In genomic region chr22:41047741-41048140, GRCh38 we compare ENCODE assay signal across 2 cellular contexts.
A peak's percentile ranks its signal among the peaks of the same experiment; 100 is the strongest.
TF ChIP-seq lines count a peak whose summit lies in the region.

No MANE protein-coding gene starts in this region.

TF ChIP-seq in HEK293, 187 proteins besides CTCF, POLR2A, EP300 and RAD21:
- no peak for TF ChIP-seq SCRT1 (tag by site-specific recombination; IDR thresholded peaks at IDR 0.05; ENCODE audit: borderline replicate concordance)
- peak; percentile 45; the same call in 1 of the 2 replicates for TF ChIP-seq PRDM1 (tag by site-specific recombination; IDR thresholded peaks at IDR 0.05)

TF ChIP-seq in K562, 482 proteins besides CTCF, POLR2A, EP300 and RAD21 (continued from another document):
- no peak for TF ChIP-seq MCM3 (IDR thresholded peaks at IDR 0.05)
- TF ChIP-seq ILF3 (IDR thresholded peaks at IDR 0.05; ENCODE audit: borderline replicate concordance) = no peak
- no peak for TF ChIP-seq IRF1 (CRISPR knock-in tag; IDR thresholded peaks at IDR 0.05; ENCODE audit: borderline replicate concordance)
- TF ChIP-seq ZNF583 (CRISPR knock-in tag; IDR thresholded peaks at IDR 0.05) = no peak
- no peak for TF ChIP-seq HNRNPK (IDR thresholded peaks at IDR 0.05; ENCODE audit: low read depth, low read length, poor library complexity, severe bottlenecking)
- no peak for TF ChIP-seq SMC3 (conservative IDR thresholded peaks at IDR 0.05; ENCODE audit: insufficient read depth, low read depth, low read length)
- no peak for TF ChIP-seq HNRNPLL (IDR thresholded peaks at IDR 0.05; ENCODE audit: low read depth, low read length, poor library complexity, severe bottlenecking)
- no peak for TF ChIP-seq ELF2 (CRISPR knock-in tag; IDR thresholded peaks at IDR 0.05)
- TF ChIP-seq MEF2D (tag; conservative IDR thresholded peaks at IDR 0.05; ENCODE audit: low read depth) = no peak
- TF ChIP-seq FOXO4 (CRISPR knock-in tag; IDR thresholded peaks at IDR 0.05) = no peak
- TF ChIP-seq NR0B1 (IDR thresholded peaks at IDR 0.05; ENCODE audit: partially characterized antibody) = no peak
- TF ChIP-seq CBX5 (IDR thresholded peaks at IDR 0.05; ENCODE audit: borderline replicate concordance, low read depth) = no peak
- no peak for TF ChIP-seq ZNF12 (CRISPR knock-in tag; IDR thresholded peaks at IDR 0.05)
- no peak for TF ChIP-seq ZNF695 (CRISPR knock-in tag; IDR thresholded peaks at IDR 0.05)
- TF ChIP-seq ZNF436 (CRISPR knock-in tag; IDR thresholded peaks at IDR 0.05) = no peak
- no peak for TF ChIP-seq MTF1 (CRISPR knock-in tag; IDR thresholded peaks at IDR 0.05; ENCODE audit: borderline replicate concordance)
- no peak for TF ChIP-seq CREB3 (tag; conservative IDR thresholded peaks at IDR 0.05; ENCODE audit: low read depth)
- no peak for TF ChIP-seq SMAD2 (IDR thresholded peaks at IDR 0.05; ENCODE audit: low read depth, low read length)
